Comparison of ENCODE assay signal across 8 cellular contexts in the genomic region with DNA sequence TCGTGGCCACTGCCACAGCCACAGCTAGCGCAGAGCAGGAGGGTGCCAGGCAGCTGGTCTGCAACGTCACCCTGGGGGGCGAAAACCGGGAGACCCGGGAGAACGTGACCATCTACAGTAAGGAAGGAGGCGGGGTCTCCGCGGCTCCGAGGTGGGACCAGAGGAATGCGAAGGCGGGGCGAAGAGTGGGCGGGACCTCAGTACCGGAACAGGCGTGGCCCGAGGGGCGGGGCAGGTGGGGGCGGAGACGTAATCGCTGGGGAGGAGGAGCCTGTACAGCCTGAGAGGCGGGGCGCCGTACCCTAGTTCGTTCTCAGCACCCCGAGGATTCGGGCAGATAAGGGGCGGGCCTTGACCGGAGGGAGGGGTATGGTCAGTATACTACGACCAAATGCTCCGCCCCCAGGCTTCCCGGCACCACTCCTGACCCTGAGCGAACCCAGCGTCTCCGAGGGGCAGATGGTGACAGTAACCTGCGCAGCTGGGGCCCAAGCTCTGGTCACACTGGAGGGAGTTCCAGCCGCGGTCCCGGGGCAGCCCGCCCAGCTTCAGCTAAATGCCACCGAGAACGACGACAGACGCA. TPM values are rescaled to one million over a fixed set of nuclear protein-coding genes. Genes with fewer than 3 reads are reported as not detected.
A peak's percentile ranks its signal among the peaks of the same experiment; 100 is the strongest.
DNase-seq lines count a peak whose midpoint lies in the region; ATAC-seq and TF ChIP-seq lines count a peak whose summit lies in the region.

No MANE protein-coding gene starts in this region.

- TF ChIP-seq CTCF in foreskin fibroblast (IDR thresholded peaks at IDR 0.05; ENCODE audit: low read depth, low read length) (no peak), type B pancreatic cell (conservative IDR thresholded peaks at IDR 0.05) (no peak)

- H3K4me1 Mint-ChIP-seq in activated T-helper 17 cell treated with anti-CD3 and anti-CD28 coated beads, Interleukin-2, amount 50 U/mL, for 72 hours: peaks cover 32% of the 10 kb centered on the region
- peaks cover 26% of the 10 kb centered on the region for H3K4me1 Mint-ChIP-seq in type B pancreatic cell (ENCODE audit: unreplicated experiment)

- peaks cover 38% of the 10 kb centered on the region for H3K27me3 Mint-ChIP-seq in activated T-helper 17 cell treated with anti-CD3 and anti-CD28 coated beads, Interleukin-2, amount 50 U/mL, for 72 hours
- H3K27me3 Mint-ChIP-seq in type B pancreatic cell: peaks cover 96% of the 10 kb centered on the region

- peaks cover 17% of the 10 kb centered on the region for H3K36me3 Mint-ChIP-seq in activated T-helper 17 cell treated with anti-CD3 and anti-CD28 coated beads, Interleukin-2, amount 50 U/mL, for 72 hours (ENCODE audit: low read depth)
- H3K36me3 Mint-ChIP-seq in type B pancreatic cell: no peaks in the 10 kb centered on the region

- peak; percentile 81 for DNase-seq in EL
- DNase-seq in OCI-M1 (lab: John Stamatoyannopoulos, UW): peak; percentile 92
- DNase-seq in foreskin fibroblast: peak; percentile 82 to 84
- peak in 35 of 56 donors; percentile 3 to 75 (median 25) for DNase-seq in nucleus accumbens (lab: John Stamatoyannopoulos, UW)
- peak; percentile 89 for DNase-seq in type B pancreatic cell (ENCODE audit: extremely low spot score, unreplicated experiment)

- H3K27ac Mint-ChIP-seq in activated T-helper 17 cell treated with anti-CD3 and anti-CD28 coated beads, Interleukin-2, amount 50 U/mL, for 72 hours: peak overlapping the region; percentile 33
- H3K27ac Mint-ChIP-seq in type B pancreatic cell: peak overlapping the region; percentile 43

- ATAC-seq in HG02938 (IDR thresholded peaks at IDR 0.05; ENCODE audit: unreplicated experiment) (peak; percentile 35), HG02623 (IDR thresholded peaks at IDR 0.05; ENCODE audit: unreplicated experiment) (no peak)
- peak; percentile 61 for ATAC-seq in activated T-helper 17 cell treated with anti-CD3 and anti-CD28 coated beads, Interleukin-2, amount 50 U/mL, for 72 hours (replicated peaks)

- peak overlapping the region; percentile 44 to 45 for H3K4me3 ChIP-seq in foreskin fibroblast (ENCODE audit: low read depth in 1 of 2, low read length in 2 of 2)

- peak overlapping the region; percentile 74 for H3K4me3 Mint-ChIP-seq in activated T-helper 17 cell treated with anti-CD3 and anti-CD28 coated beads, Interleukin-2, amount 50 U/mL, for 72 hours
- H3K4me3 Mint-ChIP-seq in type B pancreatic cell: peak overlapping the region; percentile 87

- H3K9me3 Mint-ChIP-seq in activated T-helper 17 cell treated with anti-CD3 and anti-CD28 coated beads, Interleukin-2, amount 50 U/mL, for 72 hours: no peaks in the 10 kb centered on the region
- H3K9me3 Mint-ChIP-seq in type B pancreatic cell: no peaks in the 10 kb centered on the region

RNA-seq across cellular contexts. Expression of gene ICAM5, which starts 2.5 kb away (rescaled TPM):
- 1 to 10 TPM in 1 of 2 donors, under 1 TPM in 1; 0.71 to 8.6 TPM for total RNA-seq in activated T-helper 17 cell treated with anti-CD3 and anti-CD28 coated beads, Interleukin-2, amount 50 U/mL, for 72 hours
- 2.3 and 3.8 TPM in 2 replicates for total RNA-seq in type B pancreatic cell (ENCODE audit: low replicate concordance)

RNA-seq across cellular contexts. Expression of gene ICAM4, which starts 5.5 kb away (rescaled TPM):
- total RNA-seq in activated T-helper 17 cell treated with anti-CD3 and anti-CD28 coated beads, Interleukin-2, amount 50 U/mL, for 72 hours: 1 to 10 TPM in 1 of 2 donors, under 1 TPM in 1; 0.78 to 2.2 TPM
- total RNA-seq in type B pancreatic cell (ENCODE audit: low replicate concordance): 2.8 and 5.3 TPM in 2 replicates

RNA-seq across cellular contexts. Expression of gene ZGLP1, which starts 17.3 kb away (rescaled TPM):
- 1 to 10 TPM; 5.4 to 6.6 TPM for total RNA-seq in activated T-helper 17 cell treated with anti-CD3 and anti-CD28 coated beads, Interleukin-2, amount 50 U/mL, for 72 hours
- 5.5 and 17.0 TPM in 2 replicates for total RNA-seq in type B pancreatic cell (ENCODE audit: low replicate concordance)

RNA-seq across cellular contexts. Expression of gene ICAM1, which starts 21.4 kb away (rescaled TPM):
- total RNA-seq in activated T-helper 17 cell treated with anti-CD3 and anti-CD28 coated beads, Interleukin-2, amount 50 U/mL, for 72 hours: 10 to 100 TPM; 47.8 to 88.5 TPM
- total RNA-seq in type B pancreatic cell (ENCODE audit: low replicate concordance): 3.3 and 3.6 TPM in 2 replicates

RNA-seq across cellular contexts. Expression of gene FDX2, which starts 23.5 kb away (rescaled TPM):
- 10 to 100 TPM; 12.3 to 20.1 TPM for total RNA-seq in activated T-helper 17 cell treated with anti-CD3 and anti-CD28 coated beads, Interleukin-2, amount 50 U/mL, for 72 hours
- total RNA-seq in type B pancreatic cell (ENCODE audit: low replicate concordance): 18.8 and 23.3 TPM in 2 replicates

Comparison
In these comparisons a context has a peak if more than half of its experiments do, and no peak if none do; other contexts are left out.
1. DNase-seq: peak in every context shown above with its lines; median percentile 92 in OCI-M1; 89 in type B pancreatic cell; 83 in foreskin fibroblast; 81 in EL; 25 in nucleus accumbens.